ENCODE assay signal across 23 cellular contexts in the genomic region with DNA sequence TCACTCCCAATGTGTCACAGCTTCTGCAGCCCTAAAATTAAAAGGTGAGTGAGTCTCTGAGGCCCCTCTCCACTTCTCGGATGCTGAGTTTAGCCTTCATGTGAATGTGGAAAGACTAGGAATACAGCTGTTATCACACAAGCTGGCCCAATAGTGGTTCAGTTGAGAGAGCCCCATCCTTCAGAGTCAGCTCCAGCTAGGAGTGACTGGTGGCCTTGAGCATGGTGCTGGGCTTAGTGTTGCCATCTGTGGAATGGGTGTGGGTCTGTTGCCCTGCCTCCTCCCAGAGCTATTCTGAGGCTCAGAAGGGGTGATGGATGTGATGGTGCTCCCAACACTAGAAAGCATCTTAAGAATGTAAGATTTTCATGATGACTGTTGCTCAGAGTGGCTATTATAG. TPM values are rescaled to one million over a fixed set of nuclear protein-coding genes. Genes with fewer than 3 reads are reported as not detected.
DNase-seq lines count a peak whose midpoint lies in the region; ATAC-seq and TF ChIP-seq lines count a peak whose summit lies in the region.
"Had no signal": no experiment of that assay in that cellular context is flagged by ENCODE, and none has a peak within 500 bp of the region (broad histone marks: within the 10 kb centered on the region; RNA-seq: fewer than 3 reads in every experiment).

No MANE protein-coding gene starts in this region.

- H3K4me3 Mint-ChIP-seq in CD4-positive, alpha-beta memory T cell: peak overlapping the region; percentile 74 to 92 (median 81)
- H3K4me3 Mint-ChIP-seq in activated CD8-positive, alpha-beta T cell treated with anti-CD3 and anti-CD28 coated beads for 36 hours: peak overlapping the region; percentile 61
- H3K4me3 Mint-ChIP-seq in memory B cell: peak overlapping the region; percentile 67
- H3K4me3 Mint-ChIP-seq: endodermal cell, nephron had no signal

- H3K9ac ChIP-seq in BLaER1 treated with 17β-estradiol and CSF1 and Interleukin-3, amounts not matched to agents 10 nM and 100 nM: no peak overlapping the region
- no peak overlapping the region for H3K9ac ChIP-seq in colonic mucosa (ENCODE audit: low read depth in 2 of 2, low read length in 2 of 2)

- H3K9me3 ChIP-seq in BLaER1 treated with 17β-estradiol and CSF1 and Interleukin-3, amounts not matched to agents 10 nM and 100 nM (replicated peaks in 1 of 11): peaks cover 0 to 18% (median 10%) of the 10 kb centered on the region in 11 experiments; a peak in 10 of 22 replicates
- no peaks in the 10 kb centered on the region for H3K9me3 ChIP-seq in CD4-positive, alpha-beta memory T cell (ENCODE audit: control insufficient read depth in 1 of 2, low read length in 2 of 2)
- no peaks in the 10 kb centered on the region for H3K9me3 ChIP-seq in colonic mucosa
- H3K9me3 ChIP-seq: HAP-1, heart right ventricle, prostate gland, tibial artery had no signal

- H3K4me2 ChIP-seq in BLaER1 treated with 17β-estradiol and CSF1 and Interleukin-3, amounts not matched to agents 10 nM and 100 nM: peak overlapping the region; percentile 73 to 97 (median 85)
- H3K4me2 ChIP-seq: smooth muscle cell had no signal

- CTCF ChIA-PET in CD4-positive, alpha-beta memory T cell (lab: Charles Lee; ENCODE audit: partially characterized antibody): interaction anchor here (1.0 to 4.3 kb wide), 5 partner anchors 9 to 188 kb away, joined by 3 to 21 read pairs (median 4); no protein-coding TSS in a partner anchor
- CTCF ChIA-PET in activated CD8-positive, alpha-beta T cell treated with anti-CD3 and anti-CD28 coated beads for 36 hours (lab: Charles Lee): interaction anchor here (0.8 to 1.7 kb wide), 6 partner anchors 10 to 26 kb away, joined by 3 to 6 read pairs (median 4); no protein-coding TSS in a partner anchor

- peaks cover 70 to 91% (median 82%) of the 10 kb centered on the region in 4 donors for H3K4me1 Mint-ChIP-seq in CD4-positive, alpha-beta memory T cell
- peaks cover 87% of the 10 kb centered on the region for H3K4me1 Mint-ChIP-seq in activated CD8-positive, alpha-beta T cell treated with anti-CD3 and anti-CD28 coated beads for 36 hours (ENCODE audit: low read depth)
- peaks cover 67% of the 10 kb centered on the region for H3K4me1 Mint-ChIP-seq in memory B cell
- H3K4me1 Mint-ChIP-seq: endodermal cell, nephron had no signal

- H3K27ac Mint-ChIP-seq in CD4-positive, alpha-beta memory T cell: peak overlapping the region; percentile 90 to 97 (median 93)
- H3K27ac Mint-ChIP-seq in activated CD8-positive, alpha-beta T cell treated with anti-CD3 and anti-CD28 coated beads for 36 hours: peak overlapping the region; percentile 98
- H3K27ac Mint-ChIP-seq in memory B cell: peak overlapping the region; percentile 92
- H3K27ac Mint-ChIP-seq: endodermal cell, nephron had no signal

- H3K27ac ChIP-seq in BLaER1 treated with 17β-estradiol and CSF1 and Interleukin-3, amounts not matched to agents 10 nM and 100 nM: peak overlapping the region in 5 of 11 experiments; percentile 24 to 68 (median 50); a peak in 7 of 22 replicates
- H3K27ac ChIP-seq in CD4-positive, alpha-beta memory T cell (ENCODE audit: low read depth, low read length): peak overlapping the region; percentile 60
- H3K27ac ChIP-seq in colonic mucosa: no peak overlapping the region
- H3K27ac ChIP-seq: heart right ventricle, prostate gland, SK-N-MC, tibial artery had no signal

- 0 out of 20 replicates have a peak overlapping the region, but pooled peaks of 1 of the 10 experiments have one; percentile 8 for H3K4me3 ChIP-seq in BLaER1 treated with 17β-estradiol and CSF1 and Interleukin-3, amounts not matched to agents 10 nM and 100 nM
- peak overlapping the region in 1 of 2 donors; percentile 23 for H3K4me3 ChIP-seq in CD4-positive, alpha-beta memory T cell (ENCODE audit: low read length in 2 of 2)
- H3K4me3 ChIP-seq in colonic mucosa: no peak overlapping the region
- H3K4me3 ChIP-seq: HAP-1, heart right ventricle, lung, prostate gland, SK-N-MC, smooth muscle cell, tibial artery had no signal

- H3K27me3 ChIP-seq in BLaER1 treated with 17β-estradiol and CSF1 and Interleukin-3, amounts not matched to agents 10 nM and 100 nM: no peaks in the 10 kb centered on the region
- no peaks in the 10 kb centered on the region for H3K27me3 ChIP-seq in CD4-positive, alpha-beta memory T cell (ENCODE audit: insufficient read depth, low read length)
- no peaks in the 10 kb centered on the region for H3K27me3 ChIP-seq in colonic mucosa

- POLR2A ChIA-PET in CD4-positive, alpha-beta memory T cell (lab: Charles Lee; ENCODE audit: partially characterized antibody): interaction anchor here (0.8 to 3.2 kb wide), 15 partner anchors 11 to 187 kb away, joined by 3 to 22 read pairs (median 5); no protein-coding TSS in a partner anchor
- POLR2A ChIA-PET in activated CD8-positive, alpha-beta T cell treated with anti-CD3 and anti-CD28 coated beads for 36 hours (lab: Charles Lee): interaction anchor here (0.7 to 4.6 kb wide), 17 partner anchors 9 to 238 kb away, joined by 3 to 55 read pairs (median 6); no protein-coding TSS in a partner anchor

- no peak for DNase-seq in CD4-positive, alpha-beta memory T cell
- DNase-seq in activated CD8-positive, alpha-beta T cell treated with anti-CD3 and anti-CD28 coated beads for 36 hours: no peak
- no peak for DNase-seq in memory B cell (ENCODE audit: low spot score in 2 of 2)
- DNase-seq in central memory CD4-positive, alpha-beta T cell: no peak
- no peak for DNase-seq in colonic mucosa
- no peak for DNase-seq in NCI-H1105 (lab: John Stamatoyannopoulos, UW)
- DNase-seq: AML-193, amygdala, caudate nucleus, DMS 273 treated with DMSO at 0.1 percent for 48 hours, endodermal cell, heart right ventricle, Karpas-422, NCI-H774, tibial artery had no signal

- peaks cover 0 to 4% (median 0%) of the 10 kb centered on the region in 8 donors for H3K9me3 Mint-ChIP-seq in CD4-positive, alpha-beta memory T cell
- no peaks in the 10 kb centered on the region for H3K9me3 Mint-ChIP-seq in activated CD8-positive, alpha-beta T cell treated with anti-CD3 and anti-CD28 coated beads for 36 hours
- H3K9me3 Mint-ChIP-seq in memory B cell: no peaks in the 10 kb centered on the region
- H3K9me3 Mint-ChIP-seq: endodermal cell, nephron had no signal

- intact Hi-C loops in CD4-positive, alpha-beta memory T cell (cut with micrococcal nuclease): loop anchor here (1.0 kb wide), 1 partner anchor 8 kb away; no protein-coding TSS in a partner anchor
- intact Hi-C loops in activated CD8-positive, alpha-beta T cell treated with anti-CD3 and anti-CD28 coated beads for 36 hours (cut with micrococcal nuclease): no loop called here
- intact Hi-C loops in colonic mucosa (cut with DNase I): no loop called here

- no peak for ATAC-seq in activated CD8-positive, alpha-beta T cell treated with anti-CD3 and anti-CD28 coated beads for 36 hours
- no peak for ATAC-seq in memory B cell (ENCODE audit: low read depth)
- ATAC-seq: heart right ventricle, Panc1 had no signal

- peaks cover 55 to 91% (median 80%) of the 10 kb centered on the region in 10 experiments for H3K4me1 ChIP-seq in BLaER1 treated with 17β-estradiol and CSF1 and Interleukin-3, amounts not matched to agents 10 nM and 100 nM
- H3K4me1 ChIP-seq in CD4-positive, alpha-beta memory T cell (ENCODE audit: insufficient read depth, low read length): peaks cover 94% of the 10 kb centered on the region
- no peaks in the 10 kb centered on the region for H3K4me1 ChIP-seq in colonic mucosa
- H3K4me1 ChIP-seq: HAP-1, prostate gland, tibial artery had no signal

- no peak for TF ChIP-seq CTCF in activated CD8-positive, alpha-beta T cell treated with anti-CD3 and anti-CD28 coated beads for 36 hours (IDR thresholded peaks at IDR 0.05)
- no peak for TF ChIP-seq CTCF in colonic mucosa (IDR thresholded peaks at IDR 0.05)

- H3K36me3 Mint-ChIP-seq in CD4-positive, alpha-beta memory T cell: peaks cover 75 to 87% of the 10 kb centered on the region in 2 donors
- H3K36me3 Mint-ChIP-seq in activated CD8-positive, alpha-beta T cell treated with anti-CD3 and anti-CD28 coated beads for 36 hours (ENCODE audit: low read depth): peaks cover 85% of the 10 kb centered on the region
- H3K36me3 Mint-ChIP-seq in memory B cell: peaks cover 58% of the 10 kb centered on the region

- H3K27me3 Mint-ChIP-seq in CD4-positive, alpha-beta memory T cell: no peaks in the 10 kb centered on the region
- no peaks in the 10 kb centered on the region for H3K27me3 Mint-ChIP-seq in activated CD8-positive, alpha-beta T cell treated with anti-CD3 and anti-CD28 coated beads for 36 hours
- H3K27me3 Mint-ChIP-seq in memory B cell: no peaks in the 10 kb centered on the region

- H3K36me3 ChIP-seq in BLaER1 treated with 17β-estradiol and CSF1 and Interleukin-3, amounts not matched to agents 10 nM and 100 nM: peaks cover 77 to 100% (median 92%) of the 10 kb centered on the region in 11 experiments
- H3K36me3 ChIP-seq in CD4-positive, alpha-beta memory T cell (ENCODE audit: insufficient read depth, low read length): peaks cover 66% of the 10 kb centered on the region
- H3K36me3 ChIP-seq in colonic mucosa: no peaks in the 10 kb centered on the region
- H3K36me3 ChIP-seq: HAP-1, prostate gland, tibial artery had no signal

- peaks cover 0 to 73% (median 20%) of the 10 kb centered on the region in 11 experiments; a peak in 14 of 22 replicates for H4K20me1 ChIP-seq in BLaER1 treated with 17β-estradiol and CSF1 and Interleukin-3, amounts not matched to agents 10 nM and 100 nM

RNA-seq across cellular contexts. Expression of a gene that starts 55.8 kb away (rescaled TPM):
- total RNA-seq in CD4-positive, alpha-beta memory T cell: 10 to 100 TPM; 16.2 to 17.1 TPM
- 10 to 100 TPM in 1 of 2 donors, 1 to 10 TPM in 1; 4.8 to 12.1 TPM for polyA plus RNA-seq in CD4-positive, alpha-beta memory T cell
- total RNA-seq in activated CD8-positive, alpha-beta T cell treated with anti-CD3 and anti-CD28 coated beads for 36 hours: 10 to 100 TPM; 46.8 to 47.2 TPM
- 10 to 100 TPM in 1 of 2 donors, 1 to 10 TPM in 1; 6.1 to 19.0 TPM for total RNA-seq in colonic mucosa
